12 cellular contexts compared by ENCODE assay signal in the genomic region with DNA sequence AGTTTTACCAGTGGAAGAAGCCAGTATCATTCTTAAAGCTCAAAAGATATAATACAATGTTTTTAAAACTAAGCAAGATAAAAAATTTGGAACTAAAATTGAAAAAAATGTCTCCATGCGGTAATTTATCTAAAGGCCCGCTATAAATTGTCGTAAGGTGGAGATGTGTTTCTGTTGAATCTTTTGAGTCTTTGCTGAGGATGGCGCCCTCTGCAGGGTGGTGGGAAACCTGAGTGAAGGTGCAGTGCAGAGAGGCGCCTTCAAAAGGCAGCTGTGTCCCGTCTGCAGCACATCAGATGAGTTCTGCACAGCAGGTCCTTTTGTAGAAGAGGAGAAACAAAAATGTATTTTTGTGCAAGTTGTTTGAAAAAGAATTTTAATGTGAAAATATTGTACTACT. TPM values are rescaled to one million over a fixed set of nuclear protein-coding genes. Genes with fewer than 3 reads are reported as not detected.
DNase-seq lines count a peak whose midpoint lies in the region; ATAC-seq, FAIRE-seq and TF ChIP-seq lines count a peak whose summit lies in the region.
"Had no signal": no experiment of that assay in that cellular context is flagged by ENCODE, and none has a peak within 500 bp of the region (broad histone marks: within the 10 kb centered on the region; RNA-seq: fewer than 3 reads in every experiment).

No MANE protein-coding gene starts in this region.

- H3K27ac Mint-ChIP-seq in chondrocyte (ENCODE audit: unreplicated experiment), result no peak overlapping the region

- peaks cover 0 to 47% of the 10 kb centered on the region in 2 donors for H3K36me3 ChIP-seq in gastrocnemius medialis

- peak; percentile 67 for TF ChIP-seq CTCF in chondrocyte (IDR thresholded peaks at IDR 0.05)
- TF ChIP-seq CTCF in gastrocnemius medialis (IDR thresholded peaks at IDR 0.05 in 4 of 5, conservative IDR thresholded peaks at IDR 0.05 in 1 of 5), result peak in 2 of 5 experiments; percentile 11 to 33

- in situ Hi-C loops in gastrocnemius medialis (cut with MboI; ENCODE audit: low sequenced_read_pairs in 4 of 4), result no loop called here

- intact Hi-C loops in gastrocnemius medialis (cut with DNase I; ENCODE audit: low total_unique reads), result no loop called here

- peaks cover 12% of the 10 kb centered on the region for H3K4me1 Mint-ChIP-seq in chondrocyte (ENCODE audit: low read depth)

- H3K36me3 Mint-ChIP-seq in chondrocyte (ENCODE audit: low read depth), result peaks cover 36% of the 10 kb centered on the region

- H3K4me1 ChIP-seq in gastrocnemius medialis, result peaks cover 0 to 11% of the 10 kb centered on the region in 2 donors

- ATAC-seq in gastrocnemius medialis (no peak), HG03439 (IDR thresholded peaks at IDR 0.05; ENCODE audit: unreplicated experiment) (no peak), GM18505 (IDR thresholded peaks at IDR 0.05; ENCODE audit: unreplicated experiment) (no peak)
- ATAC-seq: sciatic nerve had no signal

- no peaks in the 10 kb centered on the region for H3K9me3 Mint-ChIP-seq in chondrocyte (ENCODE audit: low read depth)
- H3K9me3 Mint-ChIP-seq: brain had no signal

- no peak for TF ChIP-seq POLR2A in gastrocnemius medialis (IDR thresholded peaks at IDR 0.05)
- TF ChIP-seq POLR2A in H54 (IDR thresholded peaks at IDR 0.05; ENCODE audit: low read depth, low read length), result no peak
- no peak for TF ChIP-seq POLR2A in GM18505 (IDR thresholded peaks at IDR 0.05; ENCODE audit: borderline replicate concordance, extremely low read depth, insufficient read depth, insufficient read length)

- no peak overlapping the region for H3K4me3 ChIP-seq in gastrocnemius medialis

- H3K27me3 ChIP-seq in gastrocnemius medialis, result no peaks in the 10 kb centered on the region

- DNase-seq in SKM-1 treated with dmso at 0.1 percent for 144 hours (lab: John Stamatoyannopoulos, UW; ENCODE audit: unreplicated experiment), result peak; percentile 21
- DNase-seq in SKM-1 (lab: John Stamatoyannopoulos, UW; ENCODE audit: unreplicated experiment), result no peak
- peak; percentile 17 for DNase-seq in NCI-H1105 treated with DMSO at 0.1 percent for 48 hours (lab: John Stamatoyannopoulos, UW)
- no peak for DNase-seq in chondrocyte (ENCODE audit: low spot score)
- no peak for DNase-seq in gastrocnemius medialis
- DNase-seq in H54 (ENCODE audit: insufficient read length, low spot score), result no peak
- DNase-seq: MM.1S had no signal

- no peaks in the 10 kb centered on the region for H3K9me3 ChIP-seq in gastrocnemius medialis

- no peak for FAIRE-seq in H54 (lab: Jason Lieb, UNC)

- no peaks in the 10 kb centered on the region for H3K27me3 Mint-ChIP-seq in chondrocyte (ENCODE audit: low read depth)
- H3K27me3 Mint-ChIP-seq: brain had no signal

- H3K27ac ChIP-seq in gastrocnemius medialis, result peak overlapping the region in 3 of 4 donors; percentile 60 to 75 (median 73)

- no peak overlapping the region for H3K4me3 Mint-ChIP-seq in chondrocyte (ENCODE audit: unreplicated experiment)
- H3K4me3 Mint-ChIP-seq: brain had no signal

RNA-seq across cellular contexts. Expression of gene KIF25, which starts 29.4 kb away (rescaled TPM):
- total RNA-seq in chondrocyte, result not detected in 3 replicates
- 1 to 10 TPM in 1 of 4 donors, under 1 TPM in 1, not detected in 2; 0.16 to 1.0 TPM for total RNA-seq in gastrocnemius medialis
- total RNA-seq: Daoy had no signal

Comparison
In these comparisons a context has a peak if more than half of its experiments do, and no peak if none do; other contexts are left out.
1. DNase-seq: peak in SKM-1 treated with dmso at 0.1 percent for 144 hours (single experiment) and NCI-H1105 treated with DMSO at 0.1 percent for 48 hours (single experiment); none in SKM-1 (single experiment), chondrocyte (single experiment), gastrocnemius medialis (0 of 2) and H54 (single experiment).